Comparison of ENCODE assay signal across 1 cellular context in genomic region chr4:174494731-174495130, GRCh38.
TF ChIP-seq lines count a peak whose summit lies in the region.

No MANE protein-coding gene starts in this region.

TF ChIP-seq in K562, 482 proteins besides CTCF, POLR2A, EP300 and RAD21 (continued from another document):
- TF ChIP-seq TFE3 (CRISPR knock-in tag; IDR thresholded peaks at IDR 0.05) (no peak), CSDE1 (IDR thresholded peaks at IDR 0.05) (no peak), RBFOX2 (IDR thresholded peaks at IDR 0.05; ENCODE audit: low read depth, low read length) (no peak), AFF1 (IDR thresholded peaks at IDR 0.05; ENCODE audit: low read depth in 1 of 2, partially characterized antibody in 2 of 2) (no peak), HDAC3 (IDR thresholded peaks at IDR 0.05; ENCODE audit: borderline replicate concordance, partially characterized antibody) (no peak), MEF2A (IDR thresholded peaks at IDR 0.05; ENCODE audit: control insufficient read depth, low read depth, low read length) (no peak), ATF2 (CRISPR knock-in tag; IDR thresholded peaks at IDR 0.05) (no peak), HNRNPUL1 (IDR thresholded peaks at IDR 0.05; ENCODE audit: low read length) (no peak), HOXB6 (CRISPR knock-in tag; IDR thresholded peaks at IDR 0.05; ENCODE audit: borderline replicate concordance) (no peak), SREBF1 (IDR thresholded peaks at IDR 0.05; ENCODE audit: borderline replicate concordance, low read depth, low read length) (no peak), ZKSCAN3 (CRISPR knock-in tag; IDR thresholded peaks at IDR 0.05) (no peak), BDP1 (IDR thresholded peaks at IDR 0.05; ENCODE audit: insufficient read depth, insufficient read length) (no peak)
